1 cellular context compared by ENCODE assay signal in the genomic region with DNA sequence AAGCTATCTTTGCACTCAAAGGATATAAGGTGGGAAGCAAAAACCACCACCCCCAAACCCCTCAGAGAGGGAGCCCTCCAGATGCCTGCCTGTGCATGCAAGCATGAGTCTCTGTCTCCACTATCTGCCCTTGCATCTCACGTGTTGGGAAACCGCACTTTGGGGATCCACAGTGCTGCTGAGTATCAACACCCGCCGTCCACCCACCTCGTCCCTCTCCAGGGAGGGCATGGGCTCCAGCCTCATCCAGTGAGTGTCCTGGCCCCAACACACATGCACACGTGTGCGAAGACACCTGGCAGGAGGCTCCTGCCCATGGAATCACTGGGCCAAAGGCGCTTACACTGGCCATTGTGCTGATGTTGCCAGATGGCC.
TF ChIP-seq lines count a peak whose summit lies in the region.

No MANE protein-coding gene starts in this region.

TF ChIP-seq in K562, 482 proteins besides CTCF, POLR2A, EP300 and RAD21:
- peak; percentile 58 for TF ChIP-seq BHLHE40 (IDR thresholded peaks at IDR 0.05; ENCODE audit: low read length)
- no peak for TF ChIP-seq PRPF4 (IDR thresholded peaks at IDR 0.05; ENCODE audit: insufficient read depth, low read depth, low read length, poor library complexity, severe bottlenecking)
- no peak for TF ChIP-seq SETDB1 (IDR thresholded peaks at IDR 0.05; ENCODE audit: low read length)
TF ChIP-seq in K562: peak in this region for 1.
